Comparison of ENCODE assay signal across 1 cellular context in genomic region chr12:123091756-123092155, GRCh38.
TF ChIP-seq lines count a peak whose summit lies in the region.

No MANE protein-coding gene starts in this region.

TF ChIP-seq in GM12878, 131 proteins besides CTCF, POLR2A, EP300 and RAD21:
- TF ChIP-seq, protein P1, sequence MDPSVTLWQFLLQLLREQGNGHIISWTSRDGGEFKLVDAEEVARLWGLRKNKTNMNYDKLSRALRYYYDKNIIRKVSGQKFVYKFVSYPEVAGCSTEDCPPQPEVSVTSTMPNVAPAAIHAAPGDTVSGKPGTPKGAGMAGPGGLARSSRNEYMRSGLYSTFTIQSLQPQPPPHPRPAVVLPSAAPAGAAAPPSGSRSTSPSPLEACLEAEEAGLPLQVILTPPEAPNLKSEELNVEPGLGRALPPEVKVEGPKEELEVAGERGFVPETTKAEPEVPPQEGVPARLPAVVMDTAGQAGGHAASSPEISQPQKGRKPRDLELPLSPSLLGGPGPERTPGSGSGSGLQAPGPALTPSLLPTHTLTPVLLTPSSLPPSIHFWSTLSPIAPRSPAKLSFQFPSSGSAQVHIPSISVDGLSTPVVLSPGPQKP (IDR thresholded peaks at IDR 0.05; ENCODE audit: low read depth, low read length), result no peak
- TF ChIP-seq ZBED1 (IDR thresholded peaks at IDR 0.05; ENCODE audit: borderline replicate concordance) (no peak), BCL3 (IDR thresholded peaks at IDR 0.05; ENCODE audit: borderline replicate concordance, insufficient read depth, low read depth, low read length, poor library complexity, severe bottlenecking) (no peak), ZSCAN29 (IDR thresholded peaks at IDR 0.05) (no peak), RELA (IDR thresholded peaks at IDR 0.05; ENCODE audit: borderline replicate concordance, partially characterized antibody) (no peak), MEF2A (IDR thresholded peaks at IDR 0.05; ENCODE audit: insufficient read depth, low read depth, low read length) (no peak), RCOR1 (conservative IDR thresholded peaks at IDR 0.05; ENCODE audit: low read depth, low read length) (no peak), SMARCA5 (IDR thresholded peaks at IDR 0.05) (no peak), HDAC2 (IDR thresholded peaks at IDR 0.05) (no peak), MEF2B (IDR thresholded peaks at IDR 0.05; ENCODE audit: partially characterized antibody, poor library complexity, severe bottlenecking) (no peak), SMAD1 (IDR thresholded peaks at IDR 0.05; ENCODE audit: low read depth, partially characterized antibody) (no peak), FOS (IDR thresholded peaks at IDR 0.05; ENCODE audit: borderline replicate concordance, extremely low read depth, insufficient read length) (no peak), RUNX3 (IDR thresholded peaks at IDR 0.05; ENCODE audit: low read length) (no peak), CBX3 (IDR thresholded peaks at IDR 0.05; ENCODE audit: borderline replicate concordance, low read depth) (no peak), TAF1 (IDR thresholded peaks at IDR 0.05; ENCODE audit: borderline replicate concordance, low read depth, low read length) (no peak), PRDM15 (CRISPR knock-in tag; IDR thresholded peaks at IDR 0.05) (no peak)
- TF ChIP-seq, protein P2, sequence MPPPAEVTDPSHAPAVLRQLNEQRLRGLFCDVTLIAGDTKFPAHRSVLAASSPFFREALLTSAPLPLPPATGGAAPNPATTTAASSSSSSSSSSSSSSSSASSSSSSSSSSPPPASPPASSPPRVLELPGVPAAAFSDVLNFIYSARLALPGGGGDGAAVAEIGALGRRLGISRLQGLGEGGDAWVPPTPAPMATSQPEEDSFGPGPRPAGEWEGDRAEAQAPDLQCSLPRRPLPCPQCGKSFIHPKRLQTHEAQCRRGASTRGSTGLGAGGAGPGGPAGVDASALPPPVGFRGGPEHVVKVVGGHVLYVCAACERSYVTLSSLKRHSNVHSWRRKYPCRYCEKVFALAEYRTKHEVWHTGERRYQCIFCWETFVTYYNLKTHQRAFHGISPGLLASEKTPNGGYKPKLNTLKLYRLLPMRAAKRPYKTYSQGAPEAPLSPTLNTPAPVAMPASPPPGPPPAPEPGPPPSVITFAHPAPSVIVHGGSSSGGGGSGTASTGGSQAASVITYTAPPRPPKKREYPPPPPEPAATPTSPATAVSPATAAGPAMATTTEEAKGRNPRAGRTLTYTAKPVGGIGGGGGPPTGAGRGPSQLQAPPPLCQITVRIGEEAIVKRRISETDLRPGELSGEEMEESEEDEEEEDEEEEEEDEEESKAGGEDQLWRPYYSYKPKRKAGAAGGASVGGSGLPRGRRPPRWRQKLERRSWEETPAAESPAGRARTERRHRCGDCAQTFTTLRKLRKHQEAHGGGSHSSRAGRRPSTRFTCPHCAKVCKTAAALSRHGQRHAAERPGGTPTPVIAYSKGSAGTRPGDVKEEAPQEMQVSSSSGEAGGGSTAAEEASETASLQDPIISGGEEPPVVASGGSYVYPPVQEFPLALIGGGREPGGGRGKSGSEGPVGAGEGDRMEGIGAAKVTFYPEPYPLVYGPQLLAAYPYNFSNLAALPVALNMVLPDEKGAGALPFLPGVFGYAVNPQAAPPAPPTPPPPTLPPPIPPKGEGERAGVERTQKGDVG (CRISPR knock-in tag; IDR thresholded peaks at IDR 0.05), result no peak
